Comparison of ENCODE assay signal across 13 cellular contexts in genomic region chr4:11426716-11427115, GRCh38. TPM values are rescaled to one million over a fixed set of nuclear protein-coding genes. Genes with fewer than 3 reads are reported as not detected.
DNase-seq lines count a peak whose midpoint lies in the region; ATAC-seq, FAIRE-seq and TF ChIP-seq lines count a peak whose summit lies in the region.
"Had no signal": no experiment of that assay in that cellular context is flagged by ENCODE, and none has a peak within 500 bp of the region (broad histone marks: within the 10 kb centered on the region; RNA-seq: fewer than 3 reads in every experiment).

No MANE protein-coding gene starts in this region.

- H4K5ac ChIP-seq in H9 (ENCODE audit: insufficient read length, low read depth, low read length), result no peak overlapping the region

- H3K36me3 Mint-ChIP-seq in H9 (ENCODE audit: insufficient read depth in 1 of 3, low read depth in 3 of 3) (no peaks in the 10 kb centered on the region), astrocyte (ENCODE audit: low read depth, unreplicated experiment) (no peaks in the 10 kb centered on the region)
- no peaks in the 10 kb centered on the region for H3K36me3 Mint-ChIP-seq in activated T-cell treated with anti-CD3 and anti-CD28 coated beads, Interleukin-2, amount 50 U/mL, for 72 hours (ENCODE audit: insufficient read depth in 2 of 2)
- H3K36me3 Mint-ChIP-seq: activated naive CD4-positive, alpha-beta T cell treated with anti-CD3 and anti-CD28 coated beads, Interleukin-2, amount 50 U/mL, for 24 hours had no signal

- no peaks in the 10 kb centered on the region for H3K36me3 ChIP-seq in astrocyte (ENCODE audit: insufficient read depth, low read length)
- no peaks in the 10 kb centered on the region for H3K36me3 ChIP-seq in iPS-20b (ENCODE audit: insufficient read depth, low read depth, low read length)
- no peaks in the 10 kb centered on the region for H3K36me3 ChIP-seq in skeletal muscle tissue (ENCODE audit: control insufficient read depth in 3 of 3, insufficient read depth in 3 of 3, low read length in 3 of 3)
- H3K36me3 ChIP-seq: thyroid gland had no signal

- FAIRE-seq in astrocyte (lab: Jason Lieb, UNC), result no peak
- FAIRE-seq: endometrium, GM12878 had no signal

- H3K27ac ChIP-seq in H9 (ENCODE audit: insufficient read length, low read depth, low read length) (no peak overlapping the region), astrocyte (ENCODE audit: low read depth, low read length) (no peak overlapping the region), iPS-20b (ENCODE audit: low read length) (no peak overlapping the region), skeletal muscle tissue (ENCODE audit: low read depth, low read length) (no peak overlapping the region)

- H3K4me2 ChIP-seq in H9 (ENCODE audit: insufficient read depth, insufficient read length, low read length) (peak overlapping the region; percentile 47), astrocyte (ENCODE audit: low read length) (peak overlapping the region; percentile 98)

- H3K4me3 ChIP-seq in astrocyte (ENCODE audit: insufficient read depth, low read depth, low read length), result no peak overlapping the region
- peak overlapping the region; percentile 85 for H3K4me3 ChIP-seq in iPS-20b (ENCODE audit: low read length)
- peak overlapping the region in 2 of 3 donors; percentile 6 to 73 for H3K4me3 ChIP-seq in skeletal muscle tissue (ENCODE audit: low read length in 3 of 3)
- H3K4me3 ChIP-seq: GM12878, thyroid gland had no signal

- no CpG with 5 or more reads among the region's 10 CpGs for WGBS in H9 (ENCODE audit: extremely low coverage, insufficient read length, low lambda C conversion rate)

- no peak overlapping the region for H4K91ac ChIP-seq in H9 (ENCODE audit: insufficient read length, low read depth, low read length)

- H3K9me3 Mint-ChIP-seq in H9 (no peaks in the 10 kb centered on the region), astrocyte (ENCODE audit: unreplicated experiment) (no peaks in the 10 kb centered on the region)
- H3K9me3 Mint-ChIP-seq in activated T-cell treated with anti-CD3 and anti-CD28 coated beads, Interleukin-2, amount 50 U/mL, for 72 hours, result no peaks in the 10 kb centered on the region
- H3K9me3 Mint-ChIP-seq: activated naive CD4-positive, alpha-beta T cell treated with anti-CD3 and anti-CD28 coated beads, Interleukin-2, amount 50 U/mL, for 24 hours had no signal

- H3K27me3 ChIP-seq in H9 (ENCODE audit: insufficient read depth, low read length) (peaks cover 22% of the 10 kb centered on the region; the same call in 1 of the 2 replicates), astrocyte (ENCODE audit: insufficient read depth, low read length) (peaks cover 25% of the 10 kb centered on the region), iPS-20b (ENCODE audit: insufficient read depth, low read length) (peaks cover 59% of the 10 kb centered on the region), skeletal muscle tissue (ENCODE audit: control insufficient read depth in 3 of 3, insufficient read depth in 3 of 3, low read length in 3 of 3) (peaks cover 0 to 21% (median 17%) of the 10 kb centered on the region in 3 donors)
- H3K27me3 ChIP-seq: thyroid gland had no signal

- H3K9me3 ChIP-seq in H9 (ENCODE audit: control insufficient read depth, low read depth, low read length), result no peaks in the 10 kb centered on the region
- no peaks in the 10 kb centered on the region for H3K9me3 ChIP-seq in astrocyte (ENCODE audit: insufficient read depth, low read depth, low read length)
- no peaks in the 10 kb centered on the region for H3K9me3 ChIP-seq in iPS-20b (ENCODE audit: insufficient read depth, low read depth, low read length)
- H3K9me3 ChIP-seq in skeletal muscle tissue (ENCODE audit: control insufficient read depth in 3 of 3, low read length in 3 of 3), result no peaks in the 10 kb centered on the region
- H3K9me3 ChIP-seq: thyroid gland had no signal

- H3K18ac ChIP-seq in H9 (ENCODE audit: insufficient read length, low read depth, low read length), result no peak overlapping the region

- H3K4me1 Mint-ChIP-seq in H9 (peaks cover 13 to 14% of the 10 kb centered on the region in 2 experiments), astrocyte (ENCODE audit: low read depth, unreplicated experiment) (peaks cover 14% of the 10 kb centered on the region)
- H3K4me1 Mint-ChIP-seq in activated T-cell treated with anti-CD3 and anti-CD28 coated beads, Interleukin-2, amount 50 U/mL, for 72 hours (ENCODE audit: low read depth), result peaks cover 16% of the 10 kb centered on the region

- H3K79me2 ChIP-seq in H9 (ENCODE audit: insufficient read depth, low read length) (no peaks in the 10 kb centered on the region), astrocyte (ENCODE audit: insufficient read depth, low read length) (no peaks in the 10 kb centered on the region)

- no peak overlapping the region for H3T11ph ChIP-seq in H9 (ENCODE audit: low read length)

- H2AFZ ChIP-seq in H9 (ENCODE audit: low read length), result no peak overlapping the region
- H2AFZ ChIP-seq in astrocyte (ENCODE audit: low read depth, low read length), result no peak overlapping the region

- no peak overlapping the region for H2BK20ac ChIP-seq in H9 (ENCODE audit: low read depth, low read length, poor library complexity, severe bottlenecking)

- no peak overlapping the region for H2BK120ac ChIP-seq in H9 (ENCODE audit: low read depth, low read length, poor library complexity, severe bottlenecking)

- peaks cover 71% of the 10 kb centered on the region for H3K27me3 Mint-ChIP-seq in H9 (ENCODE audit: low read depth)
- H3K27me3 Mint-ChIP-seq in astrocyte (ENCODE audit: low read depth, unreplicated experiment), result peaks cover 38% of the 10 kb centered on the region
- peaks cover 31% of the 10 kb centered on the region for H3K27me3 Mint-ChIP-seq in activated T-cell treated with anti-CD3 and anti-CD28 coated beads, Interleukin-2, amount 50 U/mL, for 72 hours (ENCODE audit: low read depth)

- TF ChIP-seq CTCF in H9 (conservative IDR thresholded peaks at IDR 0.05) (no peak), astrocyte (IDR thresholded peaks at IDR 0.05; ENCODE audit: insufficient read depth, low read depth, low read length) (no peak)

- no peak overlapping the region for H2BK12ac ChIP-seq in H9 (ENCODE audit: insufficient read length, low read depth, low read length)

- peaks cover 25% of the 10 kb centered on the region for H3K23me2 ChIP-seq in H9 (ENCODE audit: insufficient read length, low read depth, low read length, poor library complexity, severe bottlenecking)

- H3K23ac ChIP-seq in H9 (ENCODE audit: insufficient read length, low read depth, low read length), result no peak overlapping the region

- H3K4me3 Mint-ChIP-seq in H9 (peak overlapping the region; percentile 14 to 76; a peak in 4 of 5 replicates), astrocyte (ENCODE audit: unreplicated experiment) (peak overlapping the region; percentile 68)
- no peak overlapping the region for H3K4me3 Mint-ChIP-seq in activated T-cell treated with anti-CD3 and anti-CD28 coated beads, Interleukin-2, amount 50 U/mL, for 72 hours

- no peak overlapping the region for H3K4ac ChIP-seq in H9 (ENCODE audit: low read depth, low read length)

- H3K56ac ChIP-seq in H9 (ENCODE audit: insufficient read length, low read depth, low read length), result no peak overlapping the region

- H3K27ac Mint-ChIP-seq in H9 (no peak overlapping the region), astrocyte (ENCODE audit: unreplicated experiment) (no peak overlapping the region)
- H3K27ac Mint-ChIP-seq in activated T-cell treated with anti-CD3 and anti-CD28 coated beads, Interleukin-2, amount 50 U/mL, for 72 hours, result no peak overlapping the region

- H3K14ac ChIP-seq in H9 (ENCODE audit: insufficient read depth, low read length), result no peak overlapping the region

- no peak overlapping the region for H4K8ac ChIP-seq in H9 (replicated peaks; ENCODE audit: insufficient read length, low read depth, low read length)

- H3K79me1 ChIP-seq in H9 (ENCODE audit: insufficient read depth, low read depth, low read length, poor library complexity, severe bottlenecking), result no peaks in the 10 kb centered on the region

- H3K4me1 ChIP-seq in H9 (ENCODE audit: insufficient read depth, low read length) (0 out of 2 replicates have a peak, but pooled peaks cover 2% of the 10 kb centered on the region), astrocyte (ENCODE audit: insufficient read depth, low read length) (peaks cover 22% of the 10 kb centered on the region), iPS-20b (ENCODE audit: insufficient read depth, low read length) (peaks cover 7% of the 10 kb centered on the region; the same call in 1 of the 2 replicates), skeletal muscle tissue (ENCODE audit: control insufficient read depth in 3 of 3, insufficient read depth in 3 of 3, low read length in 3 of 3) (peaks cover 0 to 17% (median 7%) of the 10 kb centered on the region in 3 donors)
- H3K4me1 ChIP-seq: thyroid gland had no signal

- DNase-seq in H9 (no peak), astrocyte (ENCODE audit: low read depth) (no peak)
- DNase-seq in activated T-cell treated with anti-CD3 and anti-CD28 coated beads, Interleukin-2, amount 50 U/mL, for 72 hours, result no peak
- DNase-seq: activated CD4-positive, alpha-beta T cell treated with anti-CD3 and anti-CD28 coated beads, Interleukin-2, amount 50 U/mL, for 1 hour; thyroid gland had no signal

- H2BK15ac ChIP-seq in H9 (ENCODE audit: low read depth, low read length), result no peak overlapping the region

- ATAC-seq in GM21367 (IDR thresholded peaks at IDR 0.05; ENCODE audit: unreplicated experiment), result no peak
- ATAC-seq in activated T-cell treated with anti-CD3 and anti-CD28 coated beads, Interleukin-2, amount 50 U/mL, for 72 hours (replicated peaks in 1 of 2), result no peak
- ATAC-seq in GM19328 (IDR thresholded peaks at IDR 0.05; ENCODE audit: unreplicated experiment), result no peak
- ATAC-seq: GM12878, SK-N-SH treated with all-trans-retinoic acid at 6 μM for 48 hours had no signal

- no peak overlapping the region for H2BK5ac ChIP-seq in H9 (ENCODE audit: insufficient read length, low read length)

- H3K9ac ChIP-seq in H9 (ENCODE audit: extremely low read depth, insufficient read length, low read length) (no peak overlapping the region), astrocyte (ENCODE audit: low read length) (no peak overlapping the region), iPS-20b (ENCODE audit: low read depth, low read length) (no peak overlapping the region), skeletal muscle tissue (ENCODE audit: low read depth in 1 of 3, low read length in 3 of 3) (no peak overlapping the region)

- H4K20me1 ChIP-seq in H9 (ENCODE audit: control insufficient read depth, insufficient read depth, insufficient read length) (no peaks in the 10 kb centered on the region), astrocyte (ENCODE audit: insufficient read depth, low read length) (peaks cover 3% of the 10 kb centered on the region)

- H2AK5ac ChIP-seq in H9 (ENCODE audit: insufficient read length, low read length), result no peak overlapping the region

RNA-seq across cellular contexts. Expression of gene HS3ST1, which starts 2.0 kb away (rescaled TPM):
- total RNA-seq in H9 (2021) (0.04 and 0.20 TPM in 2 replicates), astrocyte (0.18 and 0.22 TPM in 2 replicates), skeletal muscle tissue (under 0.01 TPM)
- total RNA-seq in activated T-cell treated with anti-CD3 and anti-CD28 coated beads, Interleukin-2, amount 50 U/mL, for 72 hours, result not detected

Comparison
In these comparisons a context has a peak if more than half of its experiments do, and no peak if none do; other contexts are left out.
1. H3K4me3 Mint-ChIP-seq: peak in H9 (2 of 2) and astrocyte (single experiment); none in activated T-cell treated with anti-CD3 and anti-CD28 coated beads, Interleukin-2, amount 50 U/mL, for 72 hours (0 of 2).